13 cellular contexts compared by ENCODE assay signal in genomic region chr1:37892151-37893047, GRCh38. TPM values are rescaled to one million over a fixed set of nuclear protein-coding genes. Genes with fewer than 3 reads are reported as not detected.
DNase-seq lines count a peak whose midpoint lies in the region; TF ChIP-seq lines count a peak whose summit lies in the region.
"Had no signal": no experiment of that assay in that cellular context is flagged by ENCODE, and none has a peak within 500 bp of the region (broad histone marks: within the 10 kb centered on the region; RNA-seq: fewer than 3 reads in every experiment).

No MANE protein-coding gene starts in this region.

- H3K9me3 Mint-ChIP-seq in activated T-helper 1 cell treated with anti-CD3 and anti-CD28 coated beads, Interleukin-12 subunit alpha, Interleukin-12 subunit beta, Interleukin-2, Interleukin-4 antibody, amounts not matched to agents 30 ng/mL and 10 ng/mL and 1 ng/mL, durations not matched to agents 14 hours and 24 hours and 36 hours: no peaks in the 10 kb centered on the region

- no peaks in the 10 kb centered on the region for H3K27me3 ChIP-seq in dorsolateral prefrontal cortex
- H3K27me3 ChIP-seq: testis had no signal

- no peaks in the 10 kb centered on the region for H3K27me3 Mint-ChIP-seq in activated T-helper 1 cell treated with anti-CD3 and anti-CD28 coated beads, Interleukin-12 subunit alpha, Interleukin-12 subunit beta, Interleukin-2, Interleukin-4 antibody, amounts not matched to agents 30 ng/mL and 10 ng/mL and 1 ng/mL, durations not matched to agents 14 hours and 24 hours and 36 hours (ENCODE audit: insufficient read depth)

- intact Hi-C loops in dorsolateral prefrontal cortex (cut with DNase I): no loop called here
- intact Hi-C loops in activated T-helper 1 cell treated with anti-CD3 and anti-CD28 coated beads, Interleukin-12 subunit alpha, Interleukin-12 subunit beta, Interleukin-2, Interleukin-4 antibody, amounts not matched to agents 30 ng/mL and 10 ng/mL and 1 ng/mL, durations not matched to agents 14 hours and 24 hours and 36 hours (cut with micrococcal nuclease): no loop called here

- H3K4me1 Mint-ChIP-seq in activated T-helper 1 cell treated with anti-CD3 and anti-CD28 coated beads, Interleukin-12 subunit alpha, Interleukin-12 subunit beta, Interleukin-2, Interleukin-4 antibody, amounts not matched to agents 30 ng/mL and 10 ng/mL and 1 ng/mL, durations not matched to agents 14 hours and 24 hours and 36 hours (ENCODE audit: low read depth): no peaks in the 10 kb centered on the region

- no peak overlapping the region for H3K27ac Mint-ChIP-seq in activated T-helper 1 cell treated with anti-CD3 and anti-CD28 coated beads, Interleukin-12 subunit alpha, Interleukin-12 subunit beta, Interleukin-2, Interleukin-4 antibody, amounts not matched to agents 30 ng/mL and 10 ng/mL and 1 ng/mL, durations not matched to agents 14 hours and 24 hours and 36 hours

- DNase-seq in EH (ENCODE audit: low read depth) (peak; percentile 61), LHCN-M2 (ENCODE audit: low read depth) (peak; percentile 50), epithelial cell of esophagus (ENCODE audit: low read depth) (peak; percentile 30), renal cortical epithelial cell (ENCODE audit: low read depth) (peak; percentile 23), dorsolateral prefrontal cortex (no peak), NCI-H1930 (lab: John Stamatoyannopoulos, UW) (no peak), NCI-H446 treated with DMSO at 0.1 percent for 48 hours (lab: John Stamatoyannopoulos, UW) (no peak)
- no peak for DNase-seq in activated T-helper 1 cell treated with anti-CD3 and anti-CD28 coated beads, Interleukin-12 subunit alpha, Interleukin-12 subunit beta, Interleukin-2, Interleukin-4 antibody, amounts not matched to agents 30 ng/mL and 10 ng/mL and 1 ng/mL, durations not matched to agents 14 hours and 24 hours and 36 hours (ENCODE audit: low spot score)
- DNase-seq: activated CD4-positive, CD25-positive, alpha-beta regulatory T cell; activated CD8-positive, alpha-beta memory T cell treated with anti-CD3 and anti-CD28 coated beads, Interleukin-2, amount 50 U/mL, for 48 hours; NCI-H2081; testis had no signal

- no peak overlapping the region for H3K4me3 Mint-ChIP-seq in activated T-helper 1 cell treated with anti-CD3 and anti-CD28 coated beads, Interleukin-12 subunit alpha, Interleukin-12 subunit beta, Interleukin-2, Interleukin-4 antibody, amounts not matched to agents 30 ng/mL and 10 ng/mL and 1 ng/mL, durations not matched to agents 14 hours and 24 hours and 36 hours

- no peak overlapping the region for H3K27ac ChIP-seq in dorsolateral prefrontal cortex
- H3K27ac ChIP-seq: testis had no signal

- H3K4me3 ChIP-seq in epithelial cell of esophagus (ENCODE audit: low read length) (no peak overlapping the region), dorsolateral prefrontal cortex (no peak overlapping the region)
- H3K4me3 ChIP-seq: skin epidermis, testis had no signal

- TF ChIP-seq CTCF in epithelial cell of esophagus (IDR thresholded peaks at IDR 0.05; ENCODE audit: insufficient read depth, low read depth, low read length, missing control alignments): no peak
- TF ChIP-seq CTCF in dorsolateral prefrontal cortex (IDR thresholded peaks at IDR 0.05 in 54 of 56, conservative IDR thresholded peaks at IDR 0.05 in 2 of 56; ENCODE audit: low read depth in 1 of 56, partially characterized antibody in 56 of 56): no peak

- H3K36me3 Mint-ChIP-seq in activated T-helper 1 cell treated with anti-CD3 and anti-CD28 coated beads, Interleukin-12 subunit alpha, Interleukin-12 subunit beta, Interleukin-2, Interleukin-4 antibody, amounts not matched to agents 30 ng/mL and 10 ng/mL and 1 ng/mL, durations not matched to agents 14 hours and 24 hours and 36 hours (ENCODE audit: low read depth): peaks cover 10% of the 10 kb centered on the region

RNA-seq across cellular contexts. Expression of gene MTF1, which starts 33.0 kb away (rescaled TPM):
- total RNA-seq in LHCN-M2 (2014; rRNA removed) (1.6 and 2.1 TPM in 2 replicates), renal cortical epithelial cell (2.6 and 9.1 TPM in 2 replicates), dorsolateral prefrontal cortex (10 to 100 TPM; 12.4 to 40.5 (median 22.6) TPM)
- polyA plus RNA-seq in LHCN-M2 (2012): 3.2 TPM
- 31.7 and 35.3 TPM in 2 replicates for total RNA-seq in activated T-helper 1 cell treated with anti-CD3 and anti-CD28 coated beads, Interleukin-12 subunit alpha, Interleukin-12 subunit beta, Interleukin-2, Interleukin-4 antibody, amounts not matched to agents 30 ng/mL and 10 ng/mL and 1 ng/mL, durations not matched to agents 14 hours and 24 hours and 36 hours

RNA-seq across cellular contexts. Expression of gene INPP5B, which starts 54.5 kb away (rescaled TPM):
- total RNA-seq in LHCN-M2 (2014; rRNA removed) (20.1 and 22.7 TPM in 2 replicates), renal cortical epithelial cell (20.0 and 28.9 TPM in 2 replicates), dorsolateral prefrontal cortex (10 to 100 TPM; 23.9 to 71.7 (median 40.7) TPM)
- polyA plus RNA-seq in LHCN-M2 (2012): 10.4 TPM
- total RNA-seq in activated T-helper 1 cell treated with anti-CD3 and anti-CD28 coated beads, Interleukin-12 subunit alpha, Interleukin-12 subunit beta, Interleukin-2, Interleukin-4 antibody, amounts not matched to agents 30 ng/mL and 10 ng/mL and 1 ng/mL, durations not matched to agents 14 hours and 24 hours and 36 hours: 23.6 and 27.2 TPM in 2 replicates

Comparison
In these comparisons a context has a peak if more than half of its experiments do, and no peak if none do; other contexts are left out.
1. DNase-seq: peak in EH (single experiment), LHCN-M2 (single experiment), epithelial cell of esophagus (single experiment) and renal cortical epithelial cell (single experiment); none in dorsolateral prefrontal cortex (0 of 10), NCI-H1930 (0 of 2), activated T-helper 1 cell treated with anti-CD3 and anti-CD28 coated beads, Interleukin-12 subunit alpha, Interleukin-12 subunit beta, Interleukin-2, Interleukin-4 antibody, amounts not matched to agents 30 ng/mL and 10 ng/mL and 1 ng/mL, durations not matched to agents 14 hours and 24 hours and 36 hours (single experiment) and NCI-H446 treated with DMSO at 0.1 percent for 48 hours (single experiment).